Comparison of ENCODE assay signal across 9 cellular contexts in the genomic region with DNA sequence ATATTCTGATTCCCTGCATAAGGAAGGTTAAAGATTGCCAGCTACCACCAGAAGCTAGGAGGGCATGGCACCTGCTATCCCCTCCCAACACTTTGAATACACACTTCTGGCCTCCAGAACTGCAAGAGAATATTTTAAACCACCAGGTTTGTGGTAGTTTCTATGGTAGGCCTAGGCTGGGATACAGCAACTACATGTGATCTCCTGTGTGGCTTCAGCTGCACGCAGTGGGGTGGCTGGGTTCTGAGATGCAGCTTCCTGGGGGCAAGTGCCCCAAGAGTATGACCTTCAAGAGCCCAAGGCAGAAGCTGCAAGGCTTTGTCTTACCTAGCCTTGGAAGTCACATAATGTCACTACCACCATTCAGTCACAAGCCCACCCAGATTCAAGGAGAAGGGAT.
"Had no signal": no experiment of that assay in that cellular context is flagged by ENCODE, and none has a peak within 500 bp of the region (broad histone marks: within the 10 kb centered on the region; RNA-seq: fewer than 3 reads in every experiment).

No MANE protein-coding gene starts in this region.

- H3K4me3 Mint-ChIP-seq: GM23338, H9, HFFc6 had no signal

- H3K4me2 ChIP-seq: GM23338 had no signal

- H3K27ac Mint-ChIP-seq: GM23338, H9, HFFc6 had no signal

- ATAC-seq: GM23338, HCT116 had no signal

- H3K9me3 Mint-ChIP-seq: GM23338, H9, HFFc6 had no signal

- DNase-seq: GM23248, GOT3, H7, H9, HCEC 1CT, HFFc6 had no signal

- H3K36me3 ChIP-seq: HAP-1 had no signal

- H3K4me3 ChIP-seq: GM23248, GM23338, HAP-1 had no signal

- H2AFZ ChIP-seq: GM23248, GM23338 had no signal

- H3K9ac ChIP-seq: GM23248 had no signal

- H3K9me3 ChIP-seq: HAP-1 had no signal

- H3K27ac ChIP-seq: GM23248 had no signal
